ENCODE assay signal across 21 cellular contexts in the genomic region with DNA sequence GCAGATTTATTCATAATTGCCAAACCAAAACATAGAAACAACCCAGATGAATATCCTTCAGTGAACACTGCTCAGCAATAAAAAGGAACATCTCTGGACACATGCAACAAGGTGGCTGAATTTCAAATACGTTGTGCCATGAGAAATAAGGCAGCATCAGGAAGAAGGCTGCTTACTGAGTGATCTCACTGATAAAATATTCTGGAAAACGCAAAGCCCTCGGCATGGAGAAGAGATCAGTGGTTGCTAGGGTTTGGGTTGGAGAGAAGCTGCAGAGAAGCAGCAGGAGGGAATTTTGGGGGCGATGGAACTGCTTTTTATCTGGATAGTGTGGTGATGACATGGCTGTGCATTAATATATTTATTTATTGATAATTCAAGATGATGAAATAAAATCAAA. TPM values are rescaled to one million over a fixed set of nuclear protein-coding genes. Genes with fewer than 3 reads are reported as not detected.
A peak's percentile ranks its signal among the peaks of the same experiment; 100 is the strongest.
DNase-seq lines count a peak whose midpoint lies in the region; ATAC-seq, FAIRE-seq and TF ChIP-seq lines count a peak whose summit lies in the region.
"Had no signal": no experiment of that assay in that cellular context is flagged by ENCODE, and none has a peak within 500 bp of the region (broad histone marks: within the 10 kb centered on the region; RNA-seq: fewer than 3 reads in every experiment).

No MANE protein-coding gene starts in this region.

- no peak overlapping the region for H2BK20ac ChIP-seq in H1 (ENCODE audit: low read length)

- no peak overlapping the region for H2BK120ac ChIP-seq in H1 (replicated peaks; ENCODE audit: low read depth, low read length)

- no peak overlapping the region for H2BK12ac ChIP-seq in H1 (ENCODE audit: low read depth, low read length)

- no peak for TF ChIP-seq EP300 in H1 (IDR thresholded peaks at IDR 0.05; ENCODE audit: borderline replicate concordance in 1 of 2, low read depth in 2 of 2, low read length in 2 of 2)

- no peak overlapping the region for H3K18ac ChIP-seq in H1 (ENCODE audit: extremely low read depth, low read length)

- no peaks in the 10 kb centered on the region for H3K9me3 Mint-ChIP-seq in effector memory CD8-positive, alpha-beta T cell
- H3K9me3 Mint-ChIP-seq: CD4-positive, alpha-beta T cell had no signal

- CTCF ChIA-PET in H1 (lab: Charles Lee; ENCODE audit: partially characterized antibody) = interaction anchor here (0.6 kb wide), 1 partner anchor 7 kb away, joined by 3 read pairs; no protein-coding TSS in a partner anchor

- TF ChIP-seq CTCF in H1 (IDR thresholded peaks at IDR 0.05; ENCODE audit: control extremely low read depth in 1 of 3, insufficient read depth in 1 of 3, low read depth in 1 of 3, low read length in 3 of 3) (no peak), osteoblast (IDR thresholded peaks at IDR 0.05; ENCODE audit: extremely low read depth, low read depth, low read length) (no peak)

- H3K23me2 ChIP-seq in H1 (ENCODE audit: low read depth, low read length) = no peaks in the 10 kb centered on the region

- 85% methylated on average over 4 of the region's 4 CpGs; no CpG with 5 or more reads in 1 of the 2 experiments for WGBS in H1 (ENCODE audit: extremely low coverage in 1 of 2, insufficient coverage in 1 of 2, insufficient read length in 1 of 2, insufficient replicate concordance in 2 of 2, low coverage in 1 of 2, low lambda C conversion rate in 2 of 2, missing lambda C conversion rate in 1 of 2), 2 experiments

- FAIRE-seq in H1 (lab: Jason Lieb, UNC) = no peak
- FAIRE-seq: GM12891, GM18507, H54 had no signal

- peaks cover 0 to 2% of the 10 kb centered on the region in 2 experiments; a peak in 2 of 4 replicates for H3K9me3 ChIP-seq in H1 (ENCODE audit: insufficient read depth in 2 of 2, low read depth in 1 of 2, low read length in 1 of 2)
- no peaks in the 10 kb centered on the region for H3K9me3 ChIP-seq in osteoblast (ENCODE audit: low read depth, low read length)
- H3K9me3 ChIP-seq: BE2C, SJCRH30 had no signal

- H3K4me1 Mint-ChIP-seq in effector memory CD8-positive, alpha-beta T cell (ENCODE audit: low read depth in 2 of 2) = no peaks in the 10 kb centered on the region

- POLR2A ChIA-PET in H1 (lab: Charles Lee; ENCODE audit: partially characterized antibody) = interaction anchor here (0.7 kb wide), 1 partner anchor 12 kb away, joined by 3 read pairs; no protein-coding TSS in a partner anchor

- no peak overlapping the region for H4K91ac ChIP-seq in H1 (replicated peaks; ENCODE audit: insufficient read length, low read length)

- H3K4ac ChIP-seq in H1 (replicated peaks; ENCODE audit: insufficient read length, low read depth, low read length) = no peak overlapping the region

- TF ChIP-seq RAD21 in H1 (IDR thresholded peaks at IDR 0.05 in 1 of 2, conservative IDR thresholded peaks at IDR 0.05 in 1 of 2; ENCODE audit: low read depth in 2 of 2, low read length in 2 of 2) = no peak

- H3K79me2 ChIP-seq in H1 (ENCODE audit: control insufficient read depth in 1 of 2, insufficient read depth in 2 of 2, low read length in 2 of 2) = no peaks in the 10 kb centered on the region
- H3K79me2 ChIP-seq in osteoblast (ENCODE audit: insufficient read depth, low read length) = no peaks in the 10 kb centered on the region

- H3K4me2 ChIP-seq in H1 (ENCODE audit: insufficient read depth in 1 of 2, low read depth in 2 of 2, low read length in 2 of 2) (no peak overlapping the region), osteoblast (ENCODE audit: insufficient read depth, low read length) (no peak overlapping the region)

- H2BK15ac ChIP-seq in H1 (ENCODE audit: low read length) = no peak overlapping the region

- no peak overlapping the region for H4K5ac ChIP-seq in H1 (ENCODE audit: insufficient read length, low read depth, low read length)

- no peaks in the 10 kb centered on the region; a peak in 1 of 7 replicates for H3K27me3 ChIP-seq in H1 (replicated peaks in 1 of 4; ENCODE audit: control insufficient read depth in 3 of 4, extremely low read depth in 1 of 4, insufficient read depth in 3 of 4, low read length in 3 of 4)
- H3K27me3 ChIP-seq in osteoblast (ENCODE audit: insufficient read depth, low read length) = peaks cover 16% of the 10 kb centered on the region
- H3K27me3 ChIP-seq: SJCRH30 had no signal

- no peaks in the 10 kb centered on the region for H3K36me3 ChIP-seq in H1 (ENCODE audit: control insufficient read depth in 2 of 4, insufficient read depth in 4 of 4, low read length in 3 of 4)
- no peaks in the 10 kb centered on the region for H3K36me3 ChIP-seq in osteoblast (ENCODE audit: insufficient read depth, low read length)
- H3K36me3 ChIP-seq: BE2C, SJCRH30 had no signal

- no peak overlapping the region for H4K8ac ChIP-seq in H1 (ENCODE audit: extremely low read depth, insufficient read depth, low read length)

- no peaks in the 10 kb centered on the region for H4K20me1 ChIP-seq in H1 (replicated peaks in 1 of 2; ENCODE audit: control insufficient read depth in 1 of 2, insufficient read depth in 2 of 2, low read length in 2 of 2)
- no peaks in the 10 kb centered on the region for H4K20me1 ChIP-seq in osteoblast (ENCODE audit: insufficient read depth, low read length)

- H2AFZ ChIP-seq in H1 (ENCODE audit: low read length) = no peak overlapping the region
- no peak overlapping the region for H2AFZ ChIP-seq in osteoblast (ENCODE audit: low read length)

- no peak overlapping the region for H3K27ac ChIP-seq in H1 (ENCODE audit: low read depth, low read length)
- no peak overlapping the region for H3K27ac ChIP-seq in osteoblast (ENCODE audit: low read depth, low read length)
- H3K27ac ChIP-seq: SJCRH30 had no signal

- H3K4me3 ChIP-seq in H1 (ENCODE audit: extremely low read depth in 1 of 4, insufficient read depth in 2 of 4, low read depth in 3 of 4, low read length in 4 of 4) (no peak overlapping the region), osteoblast (ENCODE audit: insufficient read depth, low read length) (no peak overlapping the region)
- H3K4me3 ChIP-seq: SJCRH30 had no signal

- no peak for TF ChIP-seq POLR2A in H1 (IDR thresholded peaks at IDR 0.05; ENCODE audit: control extremely low read depth in 1 of 2, low read depth in 2 of 2, low read length in 2 of 2)

- no peak for ATAC-seq in effector memory CD8-positive, alpha-beta T cell (replicated peaks)

- H3K4me1 ChIP-seq in H1 (replicated peaks in 1 of 4; ENCODE audit: control insufficient read depth in 3 of 4, insufficient read depth in 4 of 4, low read length in 3 of 4) (peaks cover 2 to 10% (median 5%) of the 10 kb centered on the region in 4 experiments), osteoblast (ENCODE audit: insufficient read depth, low read length) (peaks cover 4% of the 10 kb centered on the region)
- H3K4me1 ChIP-seq: BE2C, SJCRH30 had no signal

- no peak overlapping the region for H2AK5ac ChIP-seq in H1 (ENCODE audit: low read depth, low read length)

- H3K27me3 Mint-ChIP-seq in effector memory CD8-positive, alpha-beta T cell = peaks cover 18 to 39% of the 10 kb centered on the region in 2 donors

- H3K23ac ChIP-seq in H1 (ENCODE audit: insufficient read length) = no peak overlapping the region

- no peaks in the 10 kb centered on the region for H3K79me1 ChIP-seq in H1 (ENCODE audit: low read depth, low read length)

- H3K27ac Mint-ChIP-seq in effector memory CD8-positive, alpha-beta T cell = no peak overlapping the region
- H3K27ac Mint-ChIP-seq: CD4-positive, alpha-beta T cell had no signal

- no peak overlapping the region for H3K14ac ChIP-seq in H1 (ENCODE audit: insufficient read length)

- DNase-seq in AG20443 (ENCODE audit: low spot score) = peak; percentile 49
- peak; percentile 13 for DNase-seq in LHCN-M2 (ENCODE audit: low read depth)
- DNase-seq in H1 (ENCODE audit: low read depth in 1 of 2, low spot score in 2 of 2) = no peak
- peak; percentile 88 for DNase-seq in osteoblast (ENCODE audit: insufficient read length, low spot score, missing footprints)
- DNase-seq in activated gamma-delta T cell treated with Interleukin-2 at 50 U/mL for 16 hours = no peak
- DNase-seq in effector memory CD8-positive, alpha-beta T cell = no peak
- no peak for DNase-seq in T-helper 2 cell
- no peak for DNase-seq in DMS79 treated with DMSO at 0.1 percent for 48 hours (lab: John Stamatoyannopoulos, UW)
- DNase-seq: BE2C; Calu3; CD4-positive, alpha-beta T cell; GDM1; Karpas-422; NCI-H1105 treated with DMSO at 0.1 percent for 48 hours; NCI-H187 treated with DMSO at 0.1 percent for 48 hours; NCI-H446; SJCRH30; SW 1271 had no signal

- H3K4me3 Mint-ChIP-seq in effector memory CD8-positive, alpha-beta T cell = no peak overlapping the region
- H3K4me3 Mint-ChIP-seq: CD4-positive, alpha-beta T cell had no signal

- H3K36me3 Mint-ChIP-seq in effector memory CD8-positive, alpha-beta T cell (ENCODE audit: insufficient read depth) = peaks cover 3% of the 10 kb centered on the region

- peak overlapping the region; percentile 46 for H3K56ac ChIP-seq in H1 (replicated peaks; ENCODE audit: insufficient read length, low read depth, low read length)

- no peak overlapping the region for H2BK5ac ChIP-seq in H1 (ENCODE audit: low read depth, low read length)

- no peak overlapping the region for H3K9ac ChIP-seq in H1 (replicated peaks in 1 of 4; ENCODE audit: extremely low read depth in 1 of 4, low read depth in 3 of 4, low read length in 3 of 4)

TF ChIP-seq in H1, 55 proteins besides CTCF, POLR2A, EP300 and RAD21 (continues in another document):
- no peak for TF ChIP-seq CEBPB (IDR thresholded peaks at IDR 0.05; ENCODE audit: low read depth, low read length)

RNA-seq across cellular contexts. Expression of a gene that starts 11.0 kb away (rescaled TPM):
- total RNA-seq in LHCN-M2 (2014; rRNA removed) = 0.51 and 2.6 TPM in 2 replicates
- polyA plus RNA-seq in LHCN-M2 (2012) = 5.3 TPM
- total RNA-seq in H1 (2021; fragmentation: NEBNext Ultra II Directional; extraction: Animal tissue kit (Norgen Biotek cat#: 25700)) = 52.9 and 54.2 TPM in 2 replicates
- polyA plus RNA-seq in H1 (2011; rRNA removed) = 10.1 and 15.5 TPM in 2 replicates
- 7.8 TPM for polyA plus RNA-seq in H1 (2011; cell fraction: cytosol; rRNA removed)
- polyA plus RNA-seq in H1 (2011; cell fraction: nucleus; rRNA removed) = 41.3 TPM
- polyA plus RNA-seq in H1 (2012, experiment 1 of 2) = 17.0 to 20.3 TPM (median 18.5 TPM) in 4 replicates
- polyA plus RNA-seq in H1 (2012, experiment 2 of 2) = 2.9 TPM
- 16.9 TPM for polyA plus RNA-seq in H1 (2013, experiment 1 of 2)
- 15.7 TPM for polyA plus RNA-seq in H1 (2013, experiment 2 of 2)
- polyA minus RNA-seq in H1 (2011; rRNA and poly(A)+ RNA removed) = 46.2 and 59.3 TPM in 2 replicates
- 35.2 TPM for polyA minus RNA-seq in H1 (2011; cell fraction: cytosol; rRNA and poly(A)+ RNA removed)
- 103 TPM for polyA minus RNA-seq in H1 (2011; cell fraction: nucleus; rRNA and poly(A)+ RNA removed)
- 2.5 and 3.5 TPM in 2 replicates for total RNA-seq in osteoblast
- total RNA-seq: CD4-positive, alpha-beta T cell had no signal

Comparison
In these comparisons a context has a peak if more than half of its experiments do, and no peak if none do; other contexts are left out.
1. DNase-seq: peak in AG20443 (single experiment), LHCN-M2 (single experiment) and osteoblast (single experiment); none in H1 (0 of 2), activated gamma-delta T cell treated with Interleukin-2 at 50 U/mL for 16 hours (single experiment), effector memory CD8-positive, alpha-beta T cell (0 of 3), T-helper 2 cell (0 of 5) and DMS79 treated with DMSO at 0.1 percent for 48 hours (single experiment).
2. RNA of a gene that starts 11.0 kb away (total RNA-seq): 52.9 to 54.2 TPM in H1; 0.51 to 2.6 TPM in LHCN-M2 and 2.5 to 3.5 TPM in osteoblast; every median in the first group is over 10 times any median in the second.